Comparison of ENCODE assay signal across 8 cellular contexts in genomic region chr1:112803906-112804762, GRCh38.
DNase-seq lines count a peak whose midpoint lies in the region; ATAC-seq and TF ChIP-seq lines count a peak whose summit lies in the region.

No MANE protein-coding gene starts in this region.

- CTCF ChIA-PET in CD4-positive, alpha-beta T cell (lab: Charles Lee) = interaction anchor here (0.6 to 1.9 kb wide), 4 partner anchors 85 to 413 kb away, joined by 3 to 9 read pairs (median 4); a partner anchor contains a TSS

- no peaks in the 10 kb centered on the region for H3K4me1 Mint-ChIP-seq in CD4-positive, alpha-beta T cell (ENCODE audit: low read depth)
- no peaks in the 10 kb centered on the region for H3K4me1 Mint-ChIP-seq in activated naive CD8-positive, alpha-beta T cell treated with anti-CD3 and anti-CD28 coated beads, Interleukin-2, amount 50 U/mL, for 24 hours

- no peak overlapping the region for H3K27ac Mint-ChIP-seq in CD4-positive, alpha-beta T cell
- no peak overlapping the region for H3K27ac Mint-ChIP-seq in activated naive CD8-positive, alpha-beta T cell treated with anti-CD3 and anti-CD28 coated beads, Interleukin-2, amount 50 U/mL, for 24 hours

- no peak overlapping the region for H3K27ac ChIP-seq in CD4-positive, alpha-beta T cell (ENCODE audit: low read depth, low read length)
- no peak overlapping the region for H3K27ac ChIP-seq in SJSA1

- peaks cover 3% of the 10 kb centered on the region for H3K27me3 Mint-ChIP-seq in CD4-positive, alpha-beta T cell
- H3K27me3 Mint-ChIP-seq in activated naive CD8-positive, alpha-beta T cell treated with anti-CD3 and anti-CD28 coated beads, Interleukin-2, amount 50 U/mL, for 24 hours = peaks cover 8% of the 10 kb centered on the region

- POLR2A ChIA-PET in CD4-positive, alpha-beta T cell (lab: Charles Lee) = no interaction called here

- H3K36me3 Mint-ChIP-seq in CD4-positive, alpha-beta T cell (ENCODE audit: low read depth) = no peaks in the 10 kb centered on the region
- H3K36me3 Mint-ChIP-seq in activated naive CD8-positive, alpha-beta T cell treated with anti-CD3 and anti-CD28 coated beads, Interleukin-2, amount 50 U/mL, for 24 hours (ENCODE audit: low read depth) = no peaks in the 10 kb centered on the region

- H3K9me3 ChIP-seq in CD4-positive, alpha-beta T cell (ENCODE audit: control insufficient read depth, low read length) = no peaks in the 10 kb centered on the region
- no peaks in the 10 kb centered on the region for H3K9me3 ChIP-seq in SJSA1 (replicated peaks)

- no peaks in the 10 kb centered on the region for H3K27me3 ChIP-seq in CD4-positive, alpha-beta T cell (ENCODE audit: control insufficient read depth, insufficient read depth, low read length)
- H3K27me3 ChIP-seq in SJSA1 (replicated peaks) = no peaks in the 10 kb centered on the region

- H3K36me3 ChIP-seq in SJSA1 = no peaks in the 10 kb centered on the region

- ATAC-seq in CD4-positive, alpha-beta T cell (ENCODE audit: poor library complexity) = peak; percentile 57
- ATAC-seq in GM19397 (IDR thresholded peaks at IDR 0.05; ENCODE audit: unreplicated experiment) = peak; percentile 75
- ATAC-seq in activated naive CD8-positive, alpha-beta T cell treated with anti-CD3 and anti-CD28 coated beads, Interleukin-2, amount 50 U/mL, for 24 hours = peak; percentile 92
- ATAC-seq in left cardiac atrium = peak; percentile 90 to 92
- ATAC-seq in HG03196 (IDR thresholded peaks at IDR 0.05; ENCODE audit: unreplicated experiment) = no peak

- H3K4me3 ChIP-seq in SJSA1 = no peak overlapping the region

- intact Hi-C loops in CD4-positive, alpha-beta T cell (cut with DNase I, micrococcal nuclease) = loop anchor here (1.0 to 10.0 kb wide), 3 partner anchors 87 to 409 kb away; partner anchors contain the start of gene CTTNBP2NL (in 1 of the 2)
- intact Hi-C loops in left cardiac atrium (cut with DNase I) = loop anchor here (1.0 to 2.0 kb wide), 2 partner anchors 85 to 88 kb away; a partner anchor contains a TSS

- no peaks in the 10 kb centered on the region for H3K9me3 Mint-ChIP-seq in CD4-positive, alpha-beta T cell
- H3K9me3 Mint-ChIP-seq in activated naive CD8-positive, alpha-beta T cell treated with anti-CD3 and anti-CD28 coated beads, Interleukin-2, amount 50 U/mL, for 24 hours = no peaks in the 10 kb centered on the region

- DNase-seq in CD4-positive, alpha-beta T cell = peak in 9 of 10 experiments; percentile 6 to 43 (median 17)
- DNase-seq in LHCN-M2 (ENCODE audit: low read depth) (peak; percentile 55), SJSA1 (ENCODE audit: low read depth in 1 of 2, low spot score in 2 of 2) (peak; percentile 35 to 65), left cardiac atrium (peak; percentile 73), putamen (ENCODE audit: low spot score) (peak; percentile 62)
- peak; percentile 64 for DNase-seq in activated naive CD8-positive, alpha-beta T cell treated with anti-CD3 and anti-CD28 coated beads, Interleukin-2, amount 50 U/mL, for 24 hours

- no peaks in the 10 kb centered on the region for H3K4me1 ChIP-seq in SJSA1 (replicated peaks)

- TF ChIP-seq CTCF in CD4-positive, alpha-beta T cell (IDR thresholded peaks at IDR 0.05) = peak; percentile 15

- no peak overlapping the region for H3K4me3 Mint-ChIP-seq in CD4-positive, alpha-beta T cell
- H3K4me3 Mint-ChIP-seq in activated naive CD8-positive, alpha-beta T cell treated with anti-CD3 and anti-CD28 coated beads, Interleukin-2, amount 50 U/mL, for 24 hours = no peak overlapping the region

Comparison
In these comparisons a context has a peak if more than half of its experiments do, and no peak if none do; other contexts are left out.
1. DNase-seq: peak in every context shown above with its lines; median percentile 73 in left cardiac atrium; 64 in activated naive CD8-positive, alpha-beta T cell treated with anti-CD3 and anti-CD28 coated beads, Interleukin-2, amount 50 U/mL, for 24 hours; 62 in putamen; 55 in LHCN-M2; 50 in SJSA1; 17 in CD4-positive, alpha-beta T cell.